ENCODE assay signal across 8 cellular contexts in the genomic region with DNA sequence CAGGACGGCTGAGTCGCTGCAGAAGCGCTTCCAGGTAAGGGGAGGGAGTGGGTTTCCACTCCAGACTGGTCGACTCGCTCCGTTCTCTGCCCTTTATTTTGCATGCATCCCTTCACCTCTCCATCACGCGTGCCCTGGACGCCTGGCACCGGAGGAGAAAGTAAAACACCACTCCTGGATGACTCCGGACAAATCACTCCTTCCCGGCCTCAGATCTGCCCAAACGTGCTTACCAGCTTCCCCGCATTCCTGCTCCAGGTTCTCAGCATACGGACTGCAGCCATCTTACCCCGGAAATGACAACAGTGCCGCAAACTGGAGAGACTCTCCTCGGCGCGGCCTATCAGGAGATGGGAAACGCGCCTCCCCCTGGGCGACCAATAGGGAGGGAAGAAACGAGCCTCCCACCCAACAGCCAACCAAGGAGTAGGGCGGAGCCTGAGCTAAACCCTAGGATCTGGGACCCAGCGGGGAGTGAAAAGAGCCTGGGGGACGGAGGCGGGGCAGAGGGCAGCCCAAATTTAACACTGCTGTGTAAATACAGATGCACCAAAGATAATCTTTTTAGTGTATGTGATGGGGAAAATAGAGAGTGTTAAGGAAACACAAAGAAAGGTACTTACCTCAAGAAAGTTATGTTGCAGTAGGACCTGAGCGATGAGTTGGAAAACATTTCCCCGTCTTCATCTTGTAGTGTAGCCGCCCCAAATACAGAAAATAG. TPM values are rescaled to one million over a fixed set of nuclear protein-coding genes. Genes with fewer than 3 reads are reported as not detected.
DNase-seq lines count a peak whose midpoint lies in the region; ATAC-seq, FAIRE-seq and TF ChIP-seq lines count a peak whose summit lies in the region.

A gene (minus strand): TSS at position 298 of the 721 bp plus-strand sequence. CDS start 14 bp downstream, at position 284.

- H3K27me3 Mint-ChIP-seq in activated CD4-positive, alpha-beta T cell treated with anti-CD3 and anti-CD28 coated beads for 36 hours = no peaks in the 10 kb centered on the region

- no peaks in the 10 kb centered on the region for H3K4me1 ChIP-seq in BE2C

- peak within 1 kb of the TSS; percentile 99 for H3K4me3 ChIP-seq in BE2C (ENCODE audit: low read depth, low read length)

- H3K27ac Mint-ChIP-seq in activated CD4-positive, alpha-beta T cell treated with anti-CD3 and anti-CD28 coated beads for 36 hours = no peak within 1 kb of the TSS

- no peaks in the 10 kb centered on the region for H3K27me3 ChIP-seq in BE2C

- POLR2A ChIA-PET in activated CD4-positive, alpha-beta T cell treated with anti-CD3 and anti-CD28 coated beads for 36 hours (lab: Charles Lee) = interaction anchor here (0.5 to 1.4 kb wide), 5 partner anchors 11 to 171 kb away, joined by 3 to 9 read pairs (median 5); a partner anchor contains a TSS

- peak; percentile 100 for FAIRE-seq in GM19239 (lab: Jason Lieb, UNC)

- no peak for TF ChIP-seq CTCF in BE2C (IDR thresholded peaks at IDR 0.05; ENCODE audit: low read depth, low read length)

- peaks cover 16% of the 10 kb centered on the region for H3K4me1 Mint-ChIP-seq in activated CD4-positive, alpha-beta T cell treated with anti-CD3 and anti-CD28 coated beads for 36 hours

- H3K36me3 Mint-ChIP-seq in activated CD4-positive, alpha-beta T cell treated with anti-CD3 and anti-CD28 coated beads for 36 hours (ENCODE audit: low read depth) = peaks cover 2% of the 10 kb centered on the region

- H3K36me3 ChIP-seq in BE2C = no peaks in the 10 kb centered on the region

- no peak within 1 kb of the TSS for H3K4me3 Mint-ChIP-seq in activated CD4-positive, alpha-beta T cell treated with anti-CD3 and anti-CD28 coated beads for 36 hours

- CTCF ChIA-PET in activated CD4-positive, alpha-beta T cell treated with anti-CD3 and anti-CD28 coated beads for 36 hours (lab: Charles Lee) = interaction anchor here (0.6 to 3.1 kb wide), 8 partner anchors 9 to 296 kb away, joined by 3 to 16 read pairs (median 4); a partner anchor contains a TSS

- H3K9me3 Mint-ChIP-seq in activated CD4-positive, alpha-beta T cell treated with anti-CD3 and anti-CD28 coated beads for 36 hours (ENCODE audit: low read depth) = no peaks in the 10 kb centered on the region

- no peaks in the 10 kb centered on the region for H3K9me3 ChIP-seq in BE2C

- H3K27ac ChIP-seq in cingulate gyrus (ENCODE audit: low read depth, low read length) = peak within 1 kb of the TSS; percentile 91

- DNase-seq in BE2C (peak; percentile 96), GM19239 (ENCODE audit: insufficient read length, low spot score) (peak; percentile 92), NCI-H524 (lab: John Stamatoyannopoulos, UW) (peak; percentile 94), kidney tubule cell (ENCODE audit: low spot score) (peak; percentile 95)
- DNase-seq in activated CD4-positive, alpha-beta T cell treated with anti-CD3 and anti-CD28 coated beads for 36 hours = peak; percentile 96
- peak; percentile 65 to 91 (median 82) for DNase-seq in stimulated activated CD4-positive, alpha-beta T cell treated with anti-CD3 and anti-CD28 coated beads, Interleukin-1b, Interleukin-23, amount 100 ng/mL, for 24 hours (ENCODE audit: low read depth in 4 of 4, low spot score in 1 of 4)

- ATAC-seq in HG03442 (IDR thresholded peaks at IDR 0.05; ENCODE audit: unreplicated experiment) = peak; percentile 100
- peak; percentile 100 for ATAC-seq in activated CD4-positive, alpha-beta T cell treated with anti-CD3 and anti-CD28 coated beads for 36 hours

- intact Hi-C loops in activated CD4-positive, alpha-beta T cell treated with anti-CD3 and anti-CD28 coated beads for 36 hours (cut with DNase I, micrococcal nuclease) = loop anchor here (1.0 to 2.0 kb wide), 7 partner anchors 17 to 399 kb away; a partner anchor contains a TSS

RNA-seq across cellular contexts. Expression of the gene that starts here (rescaled TPM):
- 4.6 TPM for polyA plus RNA-seq in BE2C (2012; ENCODE audit: insufficient read depth, insufficient read length, low read depth)
- 10 to 100 TPM; 11.0 to 12.8 TPM for total RNA-seq in activated CD4-positive, alpha-beta T cell treated with anti-CD3 and anti-CD28 coated beads for 36 hours

Comparison
In these comparisons a context has a peak if more than half of its experiments do, and no peak if none do; other contexts are left out.
1. Peak in every context shown above with its lines: DNase-seq, ATAC-seq, H3K4me3 ChIP-seq and H3K27ac ChIP-seq.